In the genomic region with DNA sequence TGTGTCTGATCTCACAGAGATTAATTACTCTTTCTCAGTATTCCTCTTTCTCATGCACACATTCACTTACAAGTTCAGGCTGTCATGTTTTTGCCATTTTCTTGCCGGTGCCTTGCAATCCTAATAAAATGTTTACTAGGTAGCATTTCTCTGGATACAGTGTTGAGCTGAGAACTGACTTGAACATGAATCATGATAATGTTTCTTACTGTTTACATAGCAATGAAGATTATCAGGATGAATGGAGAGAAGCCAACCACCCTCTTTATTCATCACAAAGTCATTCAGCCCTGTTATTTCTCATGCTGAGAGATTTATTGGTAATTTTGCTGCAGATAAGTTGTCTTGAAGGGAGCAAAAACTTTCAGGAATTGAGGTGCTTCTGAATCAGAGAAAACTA, we compare ENCODE assay signal across 1 cellular context.
TF ChIP-seq lines count a peak whose summit lies in the region.

No MANE protein-coding gene starts in this region.

TF ChIP-seq in HEK293, 187 proteins besides CTCF, POLR2A, EP300 and RAD21 (continued from another document and continues in another):
- TF ChIP-seq, protein P1, sequence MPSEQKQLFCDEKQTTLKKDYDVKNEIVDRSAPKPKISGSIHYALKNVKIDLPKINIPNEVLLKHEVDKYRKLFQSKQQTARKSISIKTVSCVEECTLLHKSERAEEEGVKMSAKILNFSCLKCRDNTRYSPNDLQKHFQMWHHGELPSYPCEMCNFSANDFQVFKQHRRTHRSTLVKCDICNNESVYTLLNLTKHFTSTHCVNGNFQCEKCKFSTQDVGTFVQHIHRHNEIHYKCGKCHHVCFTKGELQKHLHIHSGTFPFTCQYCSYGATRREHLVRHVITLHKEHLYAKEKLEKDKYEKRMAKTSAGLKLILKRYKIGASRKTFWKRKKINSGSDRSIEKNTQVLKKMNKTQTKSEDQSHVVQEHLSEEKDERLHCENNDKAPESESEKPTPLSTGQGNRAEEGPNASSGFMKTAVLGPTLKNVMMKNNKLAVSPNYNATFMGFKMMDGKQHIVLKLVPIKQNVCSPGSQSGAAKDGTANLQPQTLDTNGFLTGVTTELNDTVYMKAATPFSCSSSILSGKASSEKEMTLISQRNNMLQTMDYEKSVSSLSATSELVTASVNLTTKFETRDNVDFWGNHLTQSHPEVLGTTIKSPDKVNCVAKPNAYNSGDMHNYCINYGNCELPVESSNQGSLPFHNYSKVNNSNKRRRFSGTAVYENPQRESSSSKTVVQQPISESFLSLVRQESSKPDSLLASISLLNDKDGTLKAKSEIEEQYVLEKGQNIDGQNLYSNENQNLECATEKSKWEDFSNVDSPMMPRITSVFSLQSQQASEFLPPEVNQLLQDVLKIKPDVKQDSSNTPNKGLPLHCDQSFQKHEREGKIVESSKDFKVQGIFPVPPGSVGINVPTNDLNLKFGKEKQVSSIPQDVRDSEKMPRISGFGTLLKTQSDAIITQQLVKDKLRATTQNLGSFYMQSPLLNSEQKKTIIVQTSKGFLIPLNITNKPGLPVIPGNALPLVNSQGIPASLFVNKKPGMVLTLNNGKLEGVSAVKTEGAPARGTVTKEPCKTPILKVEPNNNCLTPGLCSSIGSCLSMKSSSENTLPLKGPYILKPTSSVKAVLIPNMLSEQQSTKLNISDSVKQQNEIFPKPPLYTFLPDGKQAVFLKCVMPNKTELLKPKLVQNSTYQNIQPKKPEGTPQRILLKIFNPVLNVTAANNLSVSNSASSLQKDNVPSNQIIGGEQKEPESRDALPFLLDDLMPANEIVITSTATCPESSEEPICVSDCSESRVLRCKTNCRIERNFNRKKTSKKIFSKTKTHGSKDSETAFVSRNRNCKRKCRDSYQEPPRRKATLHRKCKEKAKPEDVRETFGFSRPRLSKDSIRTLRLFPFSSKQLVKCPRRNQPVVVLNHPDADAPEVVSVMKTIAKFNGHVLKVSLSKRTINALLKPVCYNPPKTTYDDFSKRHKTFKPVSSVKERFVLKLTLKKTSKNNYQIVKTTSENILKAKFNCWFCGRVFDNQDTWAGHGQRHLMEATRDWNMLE (tag by site-specific recombination; conservative IDR thresholded peaks at IDR 0.05; ENCODE audit: low read depth), result peak; percentile 57; the same call in 1 of the 2 replicates
- TF ChIP-seq ZNF416 (tag by site-specific recombination; IDR thresholded peaks at IDR 0.05) (no peak), ZNF404 (tag by site-specific recombination; IDR thresholded peaks at IDR 0.05) (no peak), ZNF37A (tag by site-specific recombination; IDR thresholded peaks at IDR 0.05) (0 out of 2 replicates have a peak, but pooled peaks have one; percentile 15), ZNF585B (tag by site-specific recombination; IDR thresholded peaks at IDR 0.05) (no peak), ZNF529 (tag by site-specific recombination; IDR thresholded peaks at IDR 0.05; ENCODE audit: insufficient replicate concordance) (no peak), BCL11A (tag by site-specific recombination; IDR thresholded peaks at IDR 0.05; ENCODE audit: low read depth) (peak; percentile 90; the same call in 1 of the 2 replicates), ZBTB20 (tag by site-specific recombination; IDR thresholded peaks at IDR 0.05) (peak; percentile 58), MEIS1 (CRISPR knock-in tag; IDR thresholded peaks at IDR 0.05; ENCODE audit: borderline replicate concordance) (peak; percentile 84; the same call in 1 of the 2 replicates), TCF7L2 (IDR thresholded peaks at IDR 0.05; ENCODE audit: borderline replicate concordance, low read depth, low read length) (peak; percentile 98), REPIN1 (tag by site-specific recombination; IDR thresholded peaks at IDR 0.05; ENCODE audit: low read depth) (no peak), ZNF112 (tag by site-specific recombination; IDR thresholded peaks at IDR 0.05) (no peak), ZNF501 (tag by site-specific recombination; IDR thresholded peaks at IDR 0.05) (no peak), SP3 (tag by site-specific recombination; IDR thresholded peaks at IDR 0.05) (no peak), EGR2 (tag by site-specific recombination; IDR thresholded peaks at IDR 0.05; ENCODE audit: low read depth) (no peak), ZNF354C (tag by site-specific recombination; IDR thresholded peaks at IDR 0.05; ENCODE audit: borderline replicate concordance, low read depth) (no peak), ZIC2 (tag by site-specific recombination; IDR thresholded peaks at IDR 0.05) (peak; percentile 63; the same call in 1 of the 2 replicates), KLF7 (tag by site-specific recombination; IDR thresholded peaks at IDR 0.05; ENCODE audit: borderline replicate concordance) (peak; percentile 87; the same call in 1 of the 2 replicates), ZNF776 (tag by site-specific recombination; IDR thresholded peaks at IDR 0.05; ENCODE audit: borderline replicate concordance) (no peak), ZNF202 (tag by site-specific recombination; IDR thresholded peaks at IDR 0.05; ENCODE audit: borderline replicate concordance) (no peak), ZBTB48 (tag by site-specific recombination; IDR thresholded peaks at IDR 0.05) (peak; percentile 75), ZNF747 (tag by site-specific recombination; IDR thresholded peaks at IDR 0.05) (no peak), ZNF16 (tag by site-specific recombination; IDR thresholded peaks at IDR 0.05; ENCODE audit: low read depth) (no peak), ZBTB8A (tag by site-specific recombination; IDR thresholded peaks at IDR 0.05) (peak; percentile 81), ZNF561 (tag by site-specific recombination; IDR thresholded peaks at IDR 0.05; ENCODE audit: borderline replicate concordance) (peak; percentile 95), ZNF670 (tag by site-specific recombination; IDR thresholded peaks at IDR 0.05; ENCODE audit: low read depth) (no peak), ZNF302 (tag by site-specific recombination; IDR thresholded peaks at IDR 0.05; ENCODE audit: low read depth) (no peak), ZNF391 (tag by site-specific recombination; IDR thresholded peaks at IDR 0.05; ENCODE audit: borderline replicate concordance, low read depth) (peak; percentile 94; the same call in 1 of the 2 replicates), MZF1 (tag by site-specific recombination; IDR thresholded peaks at IDR 0.05; ENCODE audit: borderline replicate concordance) (peak; percentile 84; the same call in 1 of the 2 replicates), BCL11B (tag by site-specific recombination; IDR thresholded peaks at IDR 0.05; ENCODE audit: low read depth) (peak; percentile 92), ZNF510 (tag by site-specific recombination; IDR thresholded peaks at IDR 0.05; ENCODE audit: insufficient replicate concordance) (peak; percentile 28), ZNF548 (tag by site-specific recombination; IDR thresholded peaks at IDR 0.05) (no peak), ZNF366 (tag by site-specific recombination; conservative IDR thresholded peaks at IDR 0.05) (peak; percentile 59; the same call in 1 of the 2 replicates), ZNF549 (tag by site-specific recombination; IDR thresholded peaks at IDR 0.05) (no peak), ZNF623 (tag by site-specific recombination; IDR thresholded peaks at IDR 0.05) (no peak), ZNF132 (tag by site-specific recombination; IDR thresholded peaks at IDR 0.05; ENCODE audit: borderline replicate concordance) (no peak), ZNF146 (tag by site-specific recombination; IDR thresholded peaks at IDR 0.05) (peak; percentile 64; the same call in 1 of the 2 replicates)
- TF ChIP-seq, protein P2, sequence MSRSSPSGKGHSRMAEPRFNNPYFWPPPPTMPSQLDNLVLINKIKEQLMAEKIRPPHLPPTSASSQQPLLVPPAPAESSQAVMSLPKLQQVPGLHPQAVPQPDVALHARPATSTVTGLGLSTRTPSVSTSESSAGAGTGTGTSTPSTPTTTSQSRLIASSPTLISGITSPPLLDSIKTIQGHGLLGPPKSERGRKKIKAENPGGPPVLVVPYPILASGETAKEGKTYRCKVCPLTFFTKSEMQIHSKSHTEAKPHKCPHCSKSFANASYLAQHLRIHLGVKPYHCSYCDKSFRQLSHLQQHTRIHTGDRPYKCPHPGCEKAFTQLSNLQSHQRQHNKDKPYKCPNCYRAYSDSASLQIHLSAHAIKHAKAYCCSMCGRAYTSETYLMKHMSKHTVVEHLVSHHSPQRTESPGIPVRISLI (tag by site-specific recombination; IDR thresholded peaks at IDR 0.05), result no peak
- TF ChIP-seq, protein P3, sequence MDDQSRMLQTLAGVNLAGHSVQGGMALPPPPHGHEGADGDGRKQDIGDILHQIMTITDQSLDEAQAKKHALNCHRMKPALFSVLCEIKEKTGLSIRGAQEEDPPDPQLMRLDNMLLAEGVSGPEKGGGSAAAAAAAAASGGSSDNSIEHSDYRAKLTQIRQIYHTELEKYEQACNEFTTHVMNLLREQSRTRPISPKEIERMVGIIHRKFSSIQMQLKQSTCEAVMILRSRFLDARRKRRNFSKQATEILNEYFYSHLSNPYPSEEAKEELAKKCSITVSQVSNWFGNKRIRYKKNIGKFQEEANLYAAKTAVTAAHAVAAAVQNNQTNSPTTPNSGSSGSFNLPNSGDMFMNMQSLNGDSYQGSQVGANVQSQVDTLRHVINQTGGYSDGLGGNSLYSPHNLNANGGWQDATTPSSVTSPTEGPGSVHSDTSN (CRISPR knock-in tag; IDR thresholded peaks at IDR 0.05), result no peak
- TF ChIP-seq, protein P4, sequence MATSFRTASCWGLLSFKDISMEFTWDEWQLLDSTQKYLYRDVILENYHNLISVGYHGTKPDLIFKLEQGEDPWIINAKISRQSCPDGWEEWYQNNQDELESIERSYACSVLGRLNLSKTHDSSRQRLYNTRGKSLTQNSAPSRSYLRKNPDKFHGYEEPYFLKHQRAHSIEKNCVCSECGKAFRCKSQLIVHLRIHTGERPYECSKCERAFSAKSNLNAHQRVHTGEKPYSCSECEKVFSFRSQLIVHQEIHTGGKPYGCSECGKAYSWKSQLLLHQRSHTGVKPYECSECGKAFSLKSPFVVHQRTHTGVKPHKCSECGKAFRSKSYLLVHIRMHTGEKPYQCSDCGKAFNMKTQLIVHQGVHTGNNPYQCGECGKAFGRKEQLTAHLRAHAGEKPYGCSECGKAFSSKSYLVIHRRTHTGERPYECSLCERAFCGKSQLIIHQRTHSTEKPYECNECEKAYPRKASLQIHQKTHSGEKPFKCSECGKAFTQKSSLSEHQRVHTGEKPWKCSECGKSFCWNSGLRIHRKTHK (tag by site-specific recombination; IDR thresholded peaks at IDR 0.05), result no peak
- TF ChIP-seq, protein P5, sequence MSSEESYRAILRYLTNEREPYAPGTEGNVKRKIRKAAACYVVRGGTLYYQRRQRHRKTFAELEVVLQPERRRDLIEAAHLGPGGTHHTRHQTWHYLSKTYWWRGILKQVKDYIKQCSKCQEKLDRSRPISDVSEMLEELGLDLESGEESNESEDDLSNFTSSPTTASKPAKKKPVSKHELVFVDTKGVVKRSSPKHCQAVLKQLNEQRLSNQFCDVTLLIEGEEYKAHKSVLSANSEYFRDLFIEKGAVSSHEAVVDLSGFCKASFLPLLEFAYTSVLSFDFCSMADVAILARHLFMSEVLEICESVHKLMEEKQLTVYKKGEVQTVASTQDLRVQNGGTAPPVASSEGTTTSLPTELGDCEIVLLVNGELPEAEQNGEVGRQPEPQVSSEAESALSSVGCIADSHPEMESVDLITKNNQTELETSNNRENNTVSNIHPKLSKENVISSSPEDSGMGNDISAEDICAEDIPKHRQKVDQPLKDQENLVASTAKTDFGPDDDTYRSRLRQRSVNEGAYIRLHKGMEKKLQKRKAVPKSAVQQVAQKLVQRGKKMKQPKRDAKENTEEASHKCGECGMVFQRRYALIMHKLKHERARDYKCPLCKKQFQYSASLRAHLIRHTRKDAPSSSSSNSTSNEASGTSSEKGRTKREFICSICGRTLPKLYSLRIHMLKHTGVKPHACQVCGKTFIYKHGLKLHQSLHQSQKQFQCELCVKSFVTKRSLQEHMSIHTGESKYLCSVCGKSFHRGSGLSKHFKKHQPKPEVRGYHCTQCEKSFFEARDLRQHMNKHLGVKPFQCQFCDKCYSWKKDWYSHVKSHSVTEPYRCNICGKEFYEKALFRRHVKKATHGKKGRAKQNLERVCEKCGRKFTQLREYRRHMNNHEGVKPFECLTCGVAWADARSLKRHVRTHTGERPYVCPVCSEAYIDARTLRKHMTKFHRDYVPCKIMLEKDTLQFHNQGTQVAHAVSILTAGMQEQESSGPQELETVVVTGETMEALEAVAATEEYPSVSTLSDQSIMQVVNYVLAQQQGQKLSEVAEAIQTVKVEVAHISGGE (tag by site-specific recombination; conservative IDR thresholded peaks at IDR 0.05; ENCODE audit: low read depth), result no peak
- TF ChIP-seq, protein P6, sequence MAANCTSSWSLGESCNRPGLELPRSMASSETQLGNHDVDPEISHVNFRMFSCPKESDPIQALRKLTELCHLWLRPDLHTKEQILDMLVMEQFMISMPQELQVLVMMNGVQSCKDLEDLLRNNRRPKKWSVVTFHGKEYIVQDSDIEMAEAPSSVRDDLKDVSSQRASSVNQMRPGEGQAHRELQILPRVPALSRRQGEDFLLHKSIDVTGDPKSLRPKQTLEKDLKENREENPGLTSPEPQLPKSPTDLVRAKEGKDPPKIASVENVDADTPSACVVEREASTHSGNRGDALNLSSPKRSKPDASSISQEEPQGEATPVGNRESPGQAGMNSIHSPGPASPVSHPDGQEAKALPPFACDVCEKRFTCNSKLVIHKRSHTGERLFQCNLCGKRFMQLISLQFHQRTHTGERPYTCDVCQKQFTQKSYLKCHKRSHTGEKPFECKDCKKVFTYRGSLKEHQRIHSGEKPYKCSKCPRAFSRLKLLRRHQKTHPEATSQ (tag by site-specific recombination; IDR thresholded peaks at IDR 0.05), result no peak
- TF ChIP-seq, protein P7, sequence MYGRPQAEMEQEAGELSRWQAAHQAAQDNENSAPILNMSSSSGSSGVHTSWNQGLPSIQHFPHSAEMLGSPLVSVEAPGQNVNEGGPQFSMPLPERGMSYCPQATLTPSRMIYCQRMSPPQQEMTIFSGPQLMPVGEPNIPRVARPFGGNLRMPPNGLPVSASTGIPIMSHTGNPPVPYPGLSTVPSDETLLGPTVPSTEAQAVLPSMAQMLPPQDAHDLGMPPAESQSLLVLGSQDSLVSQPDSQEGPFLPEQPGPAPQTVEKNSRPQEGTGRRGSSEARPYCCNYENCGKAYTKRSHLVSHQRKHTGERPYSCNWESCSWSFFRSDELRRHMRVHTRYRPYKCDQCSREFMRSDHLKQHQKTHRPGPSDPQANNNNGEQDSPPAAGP (tag by site-specific recombination; IDR thresholded peaks at IDR 0.05), result peak; percentile 69; the same call in 1 of the 2 replicates
- TF ChIP-seq, protein P8, sequence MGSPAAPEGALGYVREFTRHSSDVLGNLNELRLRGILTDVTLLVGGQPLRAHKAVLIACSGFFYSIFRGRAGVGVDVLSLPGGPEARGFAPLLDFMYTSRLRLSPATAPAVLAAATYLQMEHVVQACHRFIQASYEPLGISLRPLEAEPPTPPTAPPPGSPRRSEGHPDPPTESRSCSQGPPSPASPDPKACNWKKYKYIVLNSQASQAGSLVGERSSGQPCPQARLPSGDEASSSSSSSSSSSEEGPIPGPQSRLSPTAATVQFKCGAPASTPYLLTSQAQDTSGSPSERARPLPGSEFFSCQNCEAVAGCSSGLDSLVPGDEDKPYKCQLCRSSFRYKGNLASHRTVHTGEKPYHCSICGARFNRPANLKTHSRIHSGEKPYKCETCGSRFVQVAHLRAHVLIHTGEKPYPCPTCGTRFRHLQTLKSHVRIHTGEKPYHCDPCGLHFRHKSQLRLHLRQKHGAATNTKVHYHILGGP (tag by site-specific recombination; IDR thresholded peaks at IDR 0.05), result peak; percentile 95
